Comparison of ENCODE assay signal across 8 cellular contexts in genomic region chr2:190887089-190887488, GRCh38. TPM values are rescaled to one million over a fixed set of nuclear protein-coding genes. Genes with fewer than 3 reads are reported as not detected.
DNase-seq lines count a peak whose midpoint lies in the region; ATAC-seq lines count a peak whose summit lies in the region.

No MANE protein-coding gene starts in this region.

- intact Hi-C loops in activated naive CD4-positive, alpha-beta T cell treated with anti-CD3 and anti-CD28 coated beads for 36 hours (cut with micrococcal nuclease), result loop anchor here (1.0 to 2.0 kb wide), 3 partner anchors 16 to 214 kb away; no protein-coding TSS in a partner anchor

- no peak overlapping the region for H3K4me3 Mint-ChIP-seq in activated naive CD4-positive, alpha-beta T cell treated with anti-CD3 and anti-CD28 coated beads for 36 hours

- peaks cover 66% of the 10 kb centered on the region for H3K4me1 Mint-ChIP-seq in activated naive CD4-positive, alpha-beta T cell treated with anti-CD3 and anti-CD28 coated beads for 36 hours (ENCODE audit: low read depth)

- peaks cover 60% of the 10 kb centered on the region for H3K36me3 Mint-ChIP-seq in activated naive CD4-positive, alpha-beta T cell treated with anti-CD3 and anti-CD28 coated beads for 36 hours (ENCODE audit: low read depth)

- no peaks in the 10 kb centered on the region for H3K9me3 Mint-ChIP-seq in activated naive CD4-positive, alpha-beta T cell treated with anti-CD3 and anti-CD28 coated beads for 36 hours

- ATAC-seq in GM18909 (IDR thresholded peaks at IDR 0.05; ENCODE audit: poor library complexity, unreplicated experiment) (peak; percentile 70), HG03097 (IDR thresholded peaks at IDR 0.05; ENCODE audit: low FRiP score, unreplicated experiment) (peak; percentile 48)

- no peaks in the 10 kb centered on the region for H3K27me3 Mint-ChIP-seq in activated naive CD4-positive, alpha-beta T cell treated with anti-CD3 and anti-CD28 coated beads for 36 hours (ENCODE audit: low read depth)

- CTCF ChIA-PET in activated naive CD4-positive, alpha-beta T cell treated with anti-CD3 and anti-CD28 coated beads for 36 hours (lab: Charles Lee), result interaction anchor here (0.6 to 5.3 kb wide), 3 partner anchors 36 to 60 kb away, joined by 3 to 29 read pairs (median 5); no protein-coding TSS in a partner anchor

- no peak overlapping the region for H3K27ac Mint-ChIP-seq in activated naive CD4-positive, alpha-beta T cell treated with anti-CD3 and anti-CD28 coated beads for 36 hours

- DNase-seq in A172 (ENCODE audit: low spot score) (peak; percentile 34), astrocyte of the hippocampus (ENCODE audit: low read depth, low spot score) (peak; percentile 33), MV-4-11 (lab: John Stamatoyannopoulos, UW) (no peak), Ammon's horn (ENCODE audit: low spot score) (no peak), anterior cingulate cortex (lab: John Stamatoyannopoulos, UW) (no peak)
- no peak for DNase-seq in activated naive CD4-positive, alpha-beta T cell treated with anti-CD3 and anti-CD28 coated beads for 36 hours

RNA-seq across cellular contexts. Expression of gene GLS, which starts 6.5 kb away (rescaled TPM):
- total RNA-seq in A172 (2014; rRNA removed; shearing (Covaris generic)), result 221 and 233 TPM in 2 replicates
- total RNA-seq in activated naive CD4-positive, alpha-beta T cell treated with anti-CD3 and anti-CD28 coated beads for 36 hours, result 100 to 1,000 TPM; 248 to 255 TPM

Comparison
In these comparisons a context has a peak if more than half of its experiments do, and no peak if none do; other contexts are left out.
1. DNase-seq: peak in A172 (single experiment) and astrocyte of the hippocampus (single experiment); none in MV-4-11 (single experiment), Ammon's horn (single experiment), anterior cingulate cortex (0 of 58) and activated naive CD4-positive, alpha-beta T cell treated with anti-CD3 and anti-CD28 coated beads for 36 hours (single experiment).